ENCODE assay signal across 14 cellular contexts in genomic region chr1:31036749-31037500, GRCh38. TPM values are rescaled to one million over a fixed set of nuclear protein-coding genes. Genes with fewer than 3 reads are reported as not detected.
DNase-seq lines count a peak whose midpoint lies in the region; ATAC-seq, FAIRE-seq and TF ChIP-seq lines count a peak whose summit lies in the region.
"Had no signal": no experiment of that assay in that cellular context is flagged by ENCODE, and none has a peak within 500 bp of the region (broad histone marks: within the 10 kb centered on the region; RNA-seq: fewer than 3 reads in every experiment).

No MANE protein-coding gene starts in this region.

- H2BK20ac ChIP-seq in IMR-90 (ENCODE audit: low read depth, low read length) = no peak overlapping the region

- no peak overlapping the region for H4K91ac ChIP-seq in IMR-90 (ENCODE audit: insufficient read depth, low read depth, low read length)

- H3K79me2 ChIP-seq in keratinocyte (ENCODE audit: control insufficient read depth, insufficient read depth, low read length) = peaks cover 99% of the 10 kb centered on the region

- H2BK5ac ChIP-seq in IMR-90 (ENCODE audit: low read depth, low read length, poor library complexity, severe bottlenecking) = no peak overlapping the region

- H3K27me3 ChIP-seq in CD4-positive, alpha-beta T cell (ENCODE audit: control insufficient read depth, insufficient read depth, low read length) = no peaks in the 10 kb centered on the region
- no peaks in the 10 kb centered on the region for H3K27me3 ChIP-seq in IMR-90 (ENCODE audit: control insufficient read depth, insufficient read depth, low read length)
- no peaks in the 10 kb centered on the region for H3K27me3 ChIP-seq in keratinocyte (ENCODE audit: control insufficient read depth, extremely low read depth, insufficient read depth, low read length)
- H3K27me3 ChIP-seq: heart left ventricle had no signal

- WGBS in IMR-90 (ENCODE audit: extremely low coverage in 2 of 2, insufficient read length in 1 of 2), 2 experiments = no CpG with 5 or more reads among the region's 8 CpGs

- FAIRE-seq in keratinocyte (lab: Jason Lieb, UNC) = no peak

- H3K36me3 ChIP-seq in IMR-90 (ENCODE audit: control insufficient read depth, insufficient read depth, low read length) = peaks cover 6% of the 10 kb centered on the region
- peaks cover 1 to 16% of the 10 kb centered on the region in 2 experiments for H3K36me3 ChIP-seq in keratinocyte (ENCODE audit: control insufficient read depth in 2 of 2, extremely low read depth in 1 of 2, insufficient read depth in 2 of 2, low read length in 2 of 2)
- H3K36me3 ChIP-seq: thoracic aorta had no signal

- no peak overlapping the region for H3K4me2 ChIP-seq in IMR-90 (ENCODE audit: low read depth, low read length)
- no peak overlapping the region for H3K4me2 ChIP-seq in keratinocyte (ENCODE audit: control insufficient read depth, extremely low read depth, insufficient read depth, low read depth, low read length)

- H3K27me3 Mint-ChIP-seq in CD4-positive, alpha-beta T cell = no peaks in the 10 kb centered on the region
- no peaks in the 10 kb centered on the region for H3K27me3 Mint-ChIP-seq in activated CD4-positive, alpha-beta memory T cell treated with anti-CD3 and anti-CD28 coated beads, Interleukin-2, amount 10 ng/mL, durations not matched to agents 7 days and 5 days

- no peak for TF ChIP-seq CTCF in CD4-positive, alpha-beta T cell (IDR thresholded peaks at IDR 0.05)
- no peak for TF ChIP-seq CTCF in IMR-90 (conservative IDR thresholded peaks at IDR 0.05; ENCODE audit: low read depth, low read length)
- no peak for TF ChIP-seq CTCF in keratinocyte (optimal IDR thresholded peaks at IDR 0.05 in 1 of 3, IDR thresholded peaks at IDR 0.05 in 1 of 3, conservative IDR thresholded peaks at IDR 0.05 in 1 of 3; ENCODE audit: extremely low read depth in 1 of 3, insufficient read depth in 2 of 3, low read length in 3 of 3)

- H3K4me1 ChIP-seq in IMR-90 (ENCODE audit: control insufficient read depth, insufficient read depth, low read length) (peaks cover 11% of the 10 kb centered on the region; the same call in 1 of the 2 replicates), keratinocyte (ENCODE audit: control insufficient read depth, extremely low read depth, insufficient read depth, low read length) (peaks cover 38% of the 10 kb centered on the region)

- ATAC-seq in CD4-positive, alpha-beta T cell (ENCODE audit: poor library complexity) = no peak
- no peak for ATAC-seq in IMR-90 (ENCODE audit: low read depth)
- ATAC-seq: heart left ventricle had no signal

- H2AK5ac ChIP-seq in IMR-90 (ENCODE audit: low read depth, low read length) = no peak overlapping the region

- H3K9ac ChIP-seq in IMR-90 (ENCODE audit: low read depth, low read length) (no peak overlapping the region), keratinocyte (ENCODE audit: control insufficient read depth, extremely low read depth, insufficient read depth, low read length) (no peak overlapping the region)

- H3K56ac ChIP-seq in IMR-90 (ENCODE audit: extremely low read depth, insufficient read depth, low read length) = no peak overlapping the region

- no peak for DNase-seq in CD4-positive, alpha-beta T cell
- DNase-seq in IMR-90 (peak; percentile 42), keratinocyte (ENCODE audit: low read depth, low spot score) (no peak), ACHN (no peak), NCI-H2107 treated with DMSO at 0.1 percent for 48 hours (lab: John Stamatoyannopoulos, UW; ENCODE audit: unreplicated experiment) (no peak), NCI-H2196 treated with DMSO at 0.1 percent for 48 hours (lab: John Stamatoyannopoulos, UW; ENCODE audit: unreplicated experiment) (no peak), AML-193 (lab: John Stamatoyannopoulos, UW) (no peak)
- DNase-seq in activated CD4-positive, alpha-beta memory T cell treated with anti-CD3 and anti-CD28 coated beads, Interleukin-2, amount 10 ng/mL, durations not matched to agents 7 days and 5 days = no peak
- DNase-seq: COR-L47, heart left ventricle, NCI-H146, NCI-H69, SHP77 treated with DMSO at 0.1 percent for 48 hours had no signal

- H3K36me3 Mint-ChIP-seq in CD4-positive, alpha-beta T cell (ENCODE audit: low read depth) = peaks cover 46% of the 10 kb centered on the region
- H3K36me3 Mint-ChIP-seq in activated CD4-positive, alpha-beta memory T cell treated with anti-CD3 and anti-CD28 coated beads, Interleukin-2, amount 10 ng/mL, durations not matched to agents 7 days and 5 days (ENCODE audit: low read depth) = peaks cover 33% of the 10 kb centered on the region

- POLR2A ChIA-PET in CD4-positive, alpha-beta T cell (lab: Charles Lee) = interaction anchor here (0.8 kb wide), 1 partner anchor 20 kb away, joined by 3 read pairs; no protein-coding TSS in a partner anchor
- POLR2A ChIA-PET in IMR-90 (lab: Charles Lee; ENCODE audit: unreplicated experiment) = no interaction called here
- POLR2A ChIA-PET in activated CD4-positive, alpha-beta memory T cell treated with anti-CD3 and anti-CD28 coated beads, Interleukin-2, amount 10 ng/mL, durations not matched to agents 7 days and 5 days (lab: Charles Lee) = interaction anchor here (1.0 to 2.2 kb wide), 7 partner anchors 8 to 260 kb away, joined by 3 to 13 read pairs (median 5); partner anchors contain the start of genes SNRNP40 and ZCCHC17

- H3K79me1 ChIP-seq in IMR-90 (ENCODE audit: low read depth in 1 of 2, low read length in 2 of 2) = peaks cover 22 to 74% of the 10 kb centered on the region in 2 experiments

- no peaks in the 10 kb centered on the region for H3K9me3 ChIP-seq in CD4-positive, alpha-beta T cell (ENCODE audit: control insufficient read depth, low read length)
- H3K9me3 ChIP-seq in IMR-90 (ENCODE audit: control insufficient read depth, insufficient read depth, low read length) = no peaks in the 10 kb centered on the region
- no peaks in the 10 kb centered on the region for H3K9me3 ChIP-seq in keratinocyte (ENCODE audit: control insufficient read depth, low read depth, low read length)
- H3K9me3 ChIP-seq: heart left ventricle, thoracic aorta had no signal

- in situ Hi-C loops in IMR-90 (cut with MboI; ENCODE audit: low sequenced_read_pairs) = no loop called here
- in situ Hi-C loops in ACHN (cut with HindIII; ENCODE audit: low pct_ligation_motif_present, low pct_unique_long_range_greater_than_20kb, low sequenced_read_pairs) = no loop called here

- no peak for TF ChIP-seq RAD21 in IMR-90 (IDR thresholded peaks at IDR 0.05; ENCODE audit: low read length)

- no peak overlapping the region for H2BK120ac ChIP-seq in IMR-90 (ENCODE audit: low read depth, low read length)

- H3K14ac ChIP-seq in IMR-90 (replicated peaks; ENCODE audit: low read depth, low read length) = no peak overlapping the region

- peaks cover 18% of the 10 kb centered on the region for H3K9me1 ChIP-seq in IMR-90 (ENCODE audit: insufficient read depth, low read length)
- peaks cover 10% of the 10 kb centered on the region for H3K9me1 ChIP-seq in keratinocyte (ENCODE audit: control insufficient read depth, extremely low read depth, insufficient read depth, low read length)

- H3K27ac Mint-ChIP-seq in CD4-positive, alpha-beta T cell = peak overlapping the region; percentile 29
- peak overlapping the region; percentile 38 for H3K27ac Mint-ChIP-seq in activated CD4-positive, alpha-beta memory T cell treated with anti-CD3 and anti-CD28 coated beads, Interleukin-2, amount 10 ng/mL, durations not matched to agents 7 days and 5 days

- CTCF ChIA-PET in CD4-positive, alpha-beta T cell (lab: Charles Lee) = no interaction called here
- CTCF ChIA-PET in IMR-90 (lab: Yijun Ruan, JAX) = no interaction called here
- CTCF ChIA-PET in activated CD4-positive, alpha-beta memory T cell treated with anti-CD3 and anti-CD28 coated beads, Interleukin-2, amount 10 ng/mL, durations not matched to agents 7 days and 5 days (lab: Charles Lee) = no interaction called here

- BruUV-seq in IMR-90 (replicated peaks; lab: Mats Ljungman, UMichigan) = no TSS peak

- no peak overlapping the region for H3K4ac ChIP-seq in IMR-90 (ENCODE audit: low read depth, low read length)

- no peak overlapping the region for H2BK15ac ChIP-seq in IMR-90 (ENCODE audit: low read depth, low read length)

- no peak overlapping the region for H2AK9ac ChIP-seq in IMR-90 (replicated peaks; ENCODE audit: low read depth, low read length, poor library complexity)

- no peak overlapping the region for H4K5ac ChIP-seq in IMR-90 (ENCODE audit: low read depth, low read length)

- no peak overlapping the region for H3K4me3 Mint-ChIP-seq in CD4-positive, alpha-beta T cell
- no peak overlapping the region for H3K4me3 Mint-ChIP-seq in activated CD4-positive, alpha-beta memory T cell treated with anti-CD3 and anti-CD28 coated beads, Interleukin-2, amount 10 ng/mL, durations not matched to agents 7 days and 5 days

- no peak overlapping the region for H3K27ac ChIP-seq in CD4-positive, alpha-beta T cell (ENCODE audit: low read depth, low read length)
- H3K27ac ChIP-seq in IMR-90 (ENCODE audit: insufficient read depth, low read length) = no peak overlapping the region
- peak overlapping the region; percentile 34 for H3K27ac ChIP-seq in keratinocyte (ENCODE audit: control insufficient read depth, insufficient read depth, low read length)
- H3K27ac ChIP-seq: heart left ventricle, thoracic aorta had no signal

- TF ChIP-seq POLR2A in IMR-90 (IDR thresholded peaks at IDR 0.05; ENCODE audit: low read depth, low read length) = no peak

- H4K20me1 ChIP-seq in IMR-90 (ENCODE audit: insufficient read depth, low read length) (peaks cover 95% of the 10 kb centered on the region), keratinocyte (ENCODE audit: control insufficient read depth, extremely low read depth, insufficient read depth, low read length) (peaks cover 40% of the 10 kb centered on the region)

- intact Hi-C loops in CD4-positive, alpha-beta T cell (cut with DNase I, micrococcal nuclease) = no loop called here
- intact Hi-C loops in IMR-90 (cut with micrococcal nuclease) = no loop called here

- H2AFZ ChIP-seq in IMR-90 (replicated peaks; ENCODE audit: low read length, poor library complexity) = no peak overlapping the region
- H2AFZ ChIP-seq in keratinocyte (ENCODE audit: control insufficient read depth, low read length) = no peak overlapping the region

- H3K23ac ChIP-seq in IMR-90 (ENCODE audit: low read depth, low read length) = 0 out of 2 replicates have a peak overlapping the region, but pooled peaks have one; percentile 2

- H3K4me1 Mint-ChIP-seq in CD4-positive, alpha-beta T cell (ENCODE audit: low read depth) = peaks cover 78% of the 10 kb centered on the region
- peaks cover 37% of the 10 kb centered on the region for H3K4me1 Mint-ChIP-seq in activated CD4-positive, alpha-beta memory T cell treated with anti-CD3 and anti-CD28 coated beads, Interleukin-2, amount 10 ng/mL, durations not matched to agents 7 days and 5 days

- H3K9me3 Mint-ChIP-seq in CD4-positive, alpha-beta T cell = no peaks in the 10 kb centered on the region
- no peaks in the 10 kb centered on the region for H3K9me3 Mint-ChIP-seq in activated CD4-positive, alpha-beta memory T cell treated with anti-CD3 and anti-CD28 coated beads, Interleukin-2, amount 10 ng/mL, durations not matched to agents 7 days and 5 days

- H4K8ac ChIP-seq in IMR-90 (ENCODE audit: low read depth in 2 of 2, low read length in 2 of 2) = no peak overlapping the region

- H3K18ac ChIP-seq in IMR-90 (ENCODE audit: low read depth, low read length) = no peak overlapping the region

- no peak overlapping the region for H3K4me3 ChIP-seq in IMR-90 (ENCODE audit: insufficient read depth, low read depth, low read length)
- no peak overlapping the region for H3K4me3 ChIP-seq in keratinocyte (ENCODE audit: control insufficient read depth in 2 of 3, extremely low read depth in 1 of 3, insufficient read depth in 2 of 3, low read depth in 1 of 3, low read length in 3 of 3)
- H3K4me3 ChIP-seq: heart left ventricle, thoracic aorta had no signal

- dilution Hi-C loops in IMR-90 (cut with HindIII; ENCODE audit: low sequenced_read_pairs, unreplicated experiment) (no loop called here), keratinocyte (cut with MboI; ENCODE audit: extremely low pct_ligation_motif_present, low sequenced_read_pairs) (no loop called here)

RNA-seq across cellular contexts. Expression of gene PUM1, which starts 28.6 kb away (rescaled TPM):
- 100 to 1,000 TPM; 190 to 202 TPM for total RNA-seq in CD4-positive, alpha-beta T cell
- 71.9 and 137 TPM in 2 replicates for total RNA-seq in IMR-90 (2012; rRNA removed)
- polyA plus RNA-seq in IMR-90 (2012; rRNA removed) (65.2 and 75.4 TPM in 2 replicates), keratinocyte (64.0 to 86.4 TPM (median 68.6 TPM) in 3 replicates)
- 22.4 and 33.8 TPM in 2 replicates for polyA plus RNA-seq in IMR-90 (2012; cell fraction: cytosol; rRNA removed)
- polyA plus RNA-seq in IMR-90 (2012; cell fraction: nucleus; rRNA removed; ENCODE audit: low replicate concordance) = 58.3 and 84.7 TPM in 2 replicates
- 10 to 100 TPM; 86.8 to 87.4 TPM for total RNA-seq in activated CD4-positive, alpha-beta memory T cell treated with anti-CD3 and anti-CD28 coated beads, Interleukin-2, amount 10 ng/mL, durations not matched to agents 7 days and 5 days
- polyA plus RNA-seq in keratinocyte (2011; ENCODE audit: low read depth) = 56.7 TPM
- 53.6 and 62.4 TPM in 2 replicates for polyA plus RNA-seq in keratinocyte (2011; cell fraction: cytosol; rRNA removed)
- 145 and 192 TPM in 2 replicates for polyA plus RNA-seq in keratinocyte (2011; cell fraction: nucleus; rRNA removed)
- polyA plus RNA-seq in keratinocyte (2012; ENCODE audit: low replicate concordance) = 41.4 and 57.5 TPM in 2 replicates
- polyA minus RNA-seq in keratinocyte = 299 to 558 TPM (median 361 TPM) in 3 replicates
- 75.8 TPM for polyA minus RNA-seq in keratinocyte (2011; cell fraction: cytosol; rRNA and poly(A)+ RNA removed)
- polyA minus RNA-seq in keratinocyte (2011; cell fraction: nucleus; rRNA and poly(A)+ RNA removed) = 119 and 208 TPM in 2 replicates
